In the genomic region with DNA sequence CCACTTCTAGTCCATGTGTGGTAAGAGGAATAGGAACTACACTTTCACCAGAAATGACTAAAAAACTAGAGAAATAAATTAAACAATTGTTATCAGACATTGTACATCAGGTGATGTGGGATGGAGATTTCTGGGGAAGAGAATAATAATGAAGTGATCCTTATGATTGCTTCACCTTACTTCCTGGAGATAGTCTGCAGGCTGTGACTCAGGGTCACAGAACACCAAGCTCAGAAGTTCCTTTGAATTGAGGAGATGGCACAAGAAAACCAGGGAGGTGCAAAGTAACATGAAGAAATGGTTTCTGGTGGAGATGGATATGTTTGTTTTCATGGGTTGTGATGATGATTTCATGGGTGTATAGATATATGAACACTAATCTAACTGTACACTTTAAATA, we compare ENCODE assay signal across 22 cellular contexts.
"Had no signal": no experiment of that assay in that cellular context is flagged by ENCODE, and none has a peak within 500 bp of the region (broad histone marks: within the 10 kb centered on the region; RNA-seq: fewer than 3 reads in every experiment).

No MANE protein-coding gene starts in this region.

- DNase-seq: Kasumi-1, NCI-H1092, NCI-H1105 treated with DMSO at 0.1 percent for 48 hours, NCI-H1417 treated with DMSO at 0.1 percent for 48 hours, NCI-H146, NCI-H1694 treated with DMSO at 0.1 percent for 48 hours, NCI-H1930, NCI-H2081, NCI-H2107, NCI-H226, NCI-H446, NCI-H510A, NCI-H524 treated with DMSO at 0.1 percent for 48 hours, NCI-H774, Right ventricle myocardium superior, RPMI8226, SIG-M5 had no signal

- H3K9ac ChIP-seq: KMS-11 had no signal

- H3K27ac ChIP-seq: KMS-11, SJSA1, SK-N-MC had no signal

- H3K9me3 Mint-ChIP-seq: IgD-negative memory B cell had no signal

- H3K9me3 ChIP-seq: SJSA1 had no signal

- H3K27me3 Mint-ChIP-seq: IgD-negative memory B cell had no signal

- H3K4me2 ChIP-seq: KMS-11 had no signal

- H3K36me3 Mint-ChIP-seq: IgD-negative memory B cell had no signal

- H3K4me3 Mint-ChIP-seq: IgD-negative memory B cell had no signal

- H3K27me3 ChIP-seq: SJSA1 had no signal

- H3K4me1 Mint-ChIP-seq: IgD-negative memory B cell had no signal

- H3K27ac Mint-ChIP-seq: IgD-negative memory B cell had no signal

- H3K36me3 ChIP-seq: SJSA1 had no signal

- H3K4me3 ChIP-seq: K562, SJSA1, SK-N-MC had no signal
